13 cellular contexts compared by ENCODE assay signal in the genomic region with DNA sequence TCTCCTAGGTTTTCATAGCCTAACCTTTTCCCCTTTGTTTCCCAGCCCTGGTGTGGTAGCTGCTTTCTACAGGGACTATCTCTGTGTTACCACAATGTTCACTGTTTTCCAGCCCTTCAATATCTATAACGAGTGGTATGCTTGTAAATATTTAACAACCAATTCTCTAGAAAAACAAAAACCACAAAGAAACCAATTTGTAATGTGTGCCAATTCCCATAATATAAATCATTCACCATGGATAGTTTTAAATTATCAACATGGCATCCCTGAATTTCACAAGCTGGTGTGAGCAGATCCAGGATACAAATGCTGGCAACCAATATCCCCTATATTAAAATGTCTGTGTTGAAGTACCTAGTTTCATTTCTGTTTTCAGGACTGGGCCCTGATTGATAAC.
DNase-seq lines count a peak whose midpoint lies in the region; ATAC-seq and TF ChIP-seq lines count a peak whose summit lies in the region.
"Had no signal": no experiment of that assay in that cellular context is flagged by ENCODE, and none has a peak within 500 bp of the region (broad histone marks: within the 10 kb centered on the region; RNA-seq: fewer than 3 reads in every experiment).

No MANE protein-coding gene starts in this region.

- WGBS in psoas muscle, 3 donors, result 63 to 70% (median 67%) methylated on average over 1 of the region's 1 CpG

- peaks cover 12% of the 10 kb centered on the region for H3K4me1 Mint-ChIP-seq in CD8-positive, alpha-beta T cell (ENCODE audit: low read depth)
- peaks cover 30% of the 10 kb centered on the region for H3K4me1 Mint-ChIP-seq in activated naive CD8-positive, alpha-beta T cell treated with anti-CD3 and anti-CD28 coated beads, Interleukin-2, amount 50 U/mL, for 24 hours
- peaks cover 28% of the 10 kb centered on the region for H3K4me1 Mint-ChIP-seq in neural crest cell

- no peak for TF ChIP-seq POLR2A in HCT116 (IDR thresholded peaks at IDR 0.05; ENCODE audit: borderline replicate concordance, extremely low read depth, insufficient read depth, insufficient read length)

- no peak for TF ChIP-seq RAD21 in HCT116 (IDR thresholded peaks at IDR 0.05; ENCODE audit: low read depth)

- no peak for DNase-seq in CD8-positive, alpha-beta T cell
- no peak for DNase-seq in HCT116 (ENCODE audit: low read depth, low spot score)
- DNase-seq in activated naive CD8-positive, alpha-beta T cell treated with anti-CD3 and anti-CD28 coated beads, Interleukin-2, amount 50 U/mL, for 24 hours, result no peak
- DNase-seq in neural crest cell (ENCODE audit: low read depth, low spot score), result no peak
- DNase-seq in NCI-H1092 (lab: John Stamatoyannopoulos, UW), result no peak
- DNase-seq in GM13976 (ENCODE audit: low spot score), result no peak
- no peak for DNase-seq in psoas muscle
- no peak for DNase-seq in D341Med (ENCODE audit: low spot score)
- DNase-seq: gastrocnemius medialis, kidney glomerular epithelial cell, naive B cell, NCI-H524 treated with DMSO at 0.1 percent for 48 hours, SJCRH30 had no signal

- H3K9me2 ChIP-seq in HCT116 (ENCODE audit: insufficient read depth), result no peaks in the 10 kb centered on the region

- POLR2A ChIA-PET in CD8-positive, alpha-beta T cell (lab: Charles Lee), result no interaction called here
- POLR2A ChIA-PET in HCT116 (lab: Charles Lee), result no interaction called here

- H3K79me2 ChIP-seq in HCT116 (ENCODE audit: insufficient read depth, low read length), result no peaks in the 10 kb centered on the region

- H3K36me3 Mint-ChIP-seq in CD8-positive, alpha-beta T cell, result no peaks in the 10 kb centered on the region
- no peaks in the 10 kb centered on the region for H3K36me3 Mint-ChIP-seq in activated naive CD8-positive, alpha-beta T cell treated with anti-CD3 and anti-CD28 coated beads, Interleukin-2, amount 50 U/mL, for 24 hours (ENCODE audit: low read depth)
- H3K36me3 Mint-ChIP-seq in neural crest cell (ENCODE audit: low read depth), result no peaks in the 10 kb centered on the region
- H3K36me3 Mint-ChIP-seq: naive B cell had no signal

- H3K4me1 ChIP-seq in CD8-positive, alpha-beta T cell (ENCODE audit: insufficient read depth, low read length), result peaks cover 3% of the 10 kb centered on the region
- peaks cover 11 to 51% of the 10 kb centered on the region in 2 experiments for H3K4me1 ChIP-seq in HCT116 (ENCODE audit: control insufficient read depth in 1 of 2, insufficient read depth in 2 of 2, low read length in 2 of 2)
- peaks cover 4% of the 10 kb centered on the region for H3K4me1 ChIP-seq in psoas muscle
- H3K4me1 ChIP-seq: gastrocnemius medialis, SJCRH30 had no signal

- peak overlapping the region; percentile 19 for H3K27ac Mint-ChIP-seq in CD8-positive, alpha-beta T cell
- peak overlapping the region; percentile 50 for H3K27ac Mint-ChIP-seq in activated naive CD8-positive, alpha-beta T cell treated with anti-CD3 and anti-CD28 coated beads, Interleukin-2, amount 50 U/mL, for 24 hours
- H3K27ac Mint-ChIP-seq in neural crest cell (ENCODE audit: unreplicated experiment), result no peak overlapping the region

- intact Hi-C loops in CD8-positive, alpha-beta T cell (cut with DNase I, micrococcal nuclease), result no loop called here
- intact Hi-C loops in HCT116 (cut with micrococcal nuclease) (no loop called here), psoas muscle (cut with DNase I) (no loop called here)

- H3K27me3 ChIP-seq in CD8-positive, alpha-beta T cell (ENCODE audit: insufficient read depth, low read length), result no peaks in the 10 kb centered on the region
- H3K27me3 ChIP-seq in HCT116 (ENCODE audit: insufficient read depth, low read length) (no peaks in the 10 kb centered on the region), psoas muscle (ENCODE audit: insufficient read depth in 3 of 3, low read length in 2 of 3) (no peaks in the 10 kb centered on the region)
- H3K27me3 ChIP-seq: gastrocnemius medialis, SJCRH30 had no signal

- no peak for ATAC-seq in CD8-positive, alpha-beta T cell
- ATAC-seq in HCT116, result no peak
- ATAC-seq in activated naive CD8-positive, alpha-beta T cell treated with anti-CD3 and anti-CD28 coated beads, Interleukin-2, amount 50 U/mL, for 24 hours, result no peak
- ATAC-seq in psoas muscle, result no peak
- ATAC-seq: gastrocnemius medialis had no signal

- RAD21 ChIA-PET in HCT116 (lab: Charles Lee; ENCODE audit: low non-redundant PET in 1 of 2, low total read pairs in 2 of 2, uncharacterized antibody in 2 of 2, unreplicated experiment in 2 of 2), result no interaction called here

- H3K27me3 Mint-ChIP-seq in CD8-positive, alpha-beta T cell (ENCODE audit: low read depth), result no peaks in the 10 kb centered on the region
- no peaks in the 10 kb centered on the region for H3K27me3 Mint-ChIP-seq in activated naive CD8-positive, alpha-beta T cell treated with anti-CD3 and anti-CD28 coated beads, Interleukin-2, amount 50 U/mL, for 24 hours
- H3K27me3 Mint-ChIP-seq in neural crest cell (ENCODE audit: low read depth), result no peaks in the 10 kb centered on the region
- H3K27me3 Mint-ChIP-seq: naive B cell had no signal

- no peaks in the 10 kb centered on the region for H3K9me3 ChIP-seq in CD8-positive, alpha-beta T cell (ENCODE audit: low read length)
- H3K9me3 ChIP-seq in HCT116 (ENCODE audit: control insufficient read depth in 1 of 2, insufficient read depth in 1 of 2, low read depth in 1 of 2, low read length in 2 of 2) (no peaks in the 10 kb centered on the region), psoas muscle (no peaks in the 10 kb centered on the region)
- H3K9me3 ChIP-seq: gastrocnemius medialis, SJCRH30 had no signal

- H2AFZ ChIP-seq in HCT116 (ENCODE audit: low read depth, low read length, poor library complexity, severe bottlenecking), result no peak overlapping the region

- no peak overlapping the region for H3K9ac ChIP-seq in HCT116 (ENCODE audit: low read length)

- H3K4me2 ChIP-seq in HCT116 (ENCODE audit: low read length), result peak overlapping the region; percentile 42; the same call in 1 of the 2 replicates

- H3K4me3 Mint-ChIP-seq in CD8-positive, alpha-beta T cell, result peak overlapping the region; percentile 32
- no peak overlapping the region for H3K4me3 Mint-ChIP-seq in activated naive CD8-positive, alpha-beta T cell treated with anti-CD3 and anti-CD28 coated beads, Interleukin-2, amount 50 U/mL, for 24 hours
- H3K4me3 Mint-ChIP-seq in neural crest cell, result peak overlapping the region; percentile 74

- no peak for TF ChIP-seq CTCF in CD8-positive, alpha-beta T cell (IDR thresholded peaks at IDR 0.05)
- TF ChIP-seq CTCF in HCT116 (IDR thresholded peaks at IDR 0.05 in 2 of 3, conservative IDR thresholded peaks at IDR 0.05 in 1 of 3; ENCODE audit: borderline replicate concordance in 1 of 3, insufficient read depth in 1 of 3, low read depth in 2 of 3, low read length in 2 of 3) (no peak), neural crest cell (conservative IDR thresholded peaks at IDR 0.05) (no peak), GM13976 (IDR thresholded peaks at IDR 0.05; ENCODE audit: borderline replicate concordance, control extremely low read depth, extremely low read depth, insufficient read depth, missing control alignments) (no peak), psoas muscle (IDR thresholded peaks at IDR 0.05) (no peak)

- no peaks in the 10 kb centered on the region for H3K9me3 Mint-ChIP-seq in CD8-positive, alpha-beta T cell
- H3K9me3 Mint-ChIP-seq in activated naive CD8-positive, alpha-beta T cell treated with anti-CD3 and anti-CD28 coated beads, Interleukin-2, amount 50 U/mL, for 24 hours, result no peaks in the 10 kb centered on the region
- H3K9me3 Mint-ChIP-seq in neural crest cell, result no peaks in the 10 kb centered on the region
- H3K9me3 Mint-ChIP-seq: naive B cell had no signal

- no peak overlapping the region for H3K4me3 ChIP-seq in CD8-positive, alpha-beta T cell (ENCODE audit: low read depth, low read length)
- H3K4me3 ChIP-seq in HCT116 (replicated peaks in 1 of 2; ENCODE audit: low read depth in 1 of 2, low read length in 2 of 2), result no peak overlapping the region
- H3K4me3 ChIP-seq in psoas muscle, result no peak overlapping the region
- H3K4me3 ChIP-seq: gastrocnemius medialis, SJCRH30 had no signal

- TSS peak; percentile 100 for BruUV-seq in HCT116 (replicated peaks; lab: Mats Ljungman, UMichigan)

- H3K36me3 ChIP-seq in CD8-positive, alpha-beta T cell (ENCODE audit: insufficient read depth, low read length), result no peaks in the 10 kb centered on the region
- H3K36me3 ChIP-seq in HCT116 (ENCODE audit: control insufficient read depth in 1 of 2, insufficient read depth in 2 of 2, low read length in 2 of 2) (no peaks in the 10 kb centered on the region), psoas muscle (ENCODE audit: insufficient read depth in 1 of 2, low read depth in 1 of 2) (no peaks in the 10 kb centered on the region)
- H3K36me3 ChIP-seq: gastrocnemius medialis, SJCRH30 had no signal

- in situ Hi-C loops in GM13976 (cut with MboI; ENCODE audit: low sequenced_read_pairs, unreplicated experiment), result no loop called here

- no peaks in the 10 kb centered on the region for H4K20me1 ChIP-seq in HCT116 (ENCODE audit: insufficient read depth)

- H3K27ac ChIP-seq in CD8-positive, alpha-beta T cell (ENCODE audit: low read depth, low read length), result no peak overlapping the region
- H3K27ac ChIP-seq in HCT116 (ENCODE audit: low read depth, low read length) (no peak overlapping the region), psoas muscle (no peak overlapping the region)
- H3K27ac ChIP-seq: gastrocnemius medialis, SJCRH30 had no signal

- CTCF ChIA-PET in CD8-positive, alpha-beta T cell (lab: Charles Lee), result interaction anchor here (0.7 to 1.0 kb wide), 3 partner anchors 12 to 332 kb away, joined by 3 read pairs; no protein-coding TSS in a partner anchor
- CTCF ChIA-PET in HCT116 (lab: Charles Lee), result interaction anchor here (1.2 kb wide), 1 partner anchor 308 kb away, joined by 3 read pairs; no protein-coding TSS in a partner anchor

TF ChIP-seq in HCT116, 20 proteins besides CTCF, POLR2A, EP300 and RAD21 (continues in another document):
- TF ChIP-seq SIN3A (IDR thresholded peaks at IDR 0.05; ENCODE audit: low read depth) (no peak), SP1 (IDR thresholded peaks at IDR 0.05; ENCODE audit: low read depth) (no peak), CEBPB (IDR thresholded peaks at IDR 0.05; ENCODE audit: low read depth) (no peak)
